1 cellular context compared by ENCODE assay signal in the genomic region with DNA sequence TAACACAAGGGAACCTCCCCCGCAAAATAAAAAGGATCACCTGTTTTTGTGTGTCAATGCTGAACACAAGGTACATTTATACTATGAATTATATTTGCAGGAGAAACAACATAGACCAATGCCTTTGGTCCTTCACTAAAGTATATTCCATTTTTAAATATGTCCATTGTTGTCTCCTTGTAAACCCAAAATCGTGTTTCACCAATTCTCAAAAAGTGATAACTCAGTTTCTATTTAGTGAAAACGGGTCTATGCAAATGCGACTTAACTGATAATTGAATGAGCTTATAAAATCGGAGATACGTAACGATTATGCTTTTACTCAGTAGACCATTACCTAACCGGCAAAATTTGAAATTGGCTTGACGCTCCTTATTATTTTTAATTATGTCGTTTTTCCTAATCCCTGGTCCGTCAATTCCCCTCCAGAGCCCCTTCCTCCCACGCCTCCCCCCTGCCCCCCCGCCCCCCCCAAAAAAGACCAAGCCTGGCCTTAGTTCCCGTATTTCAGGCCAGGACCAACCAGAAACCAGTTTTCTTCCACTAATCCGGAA.
A peak's percentile ranks its signal among the peaks of the same experiment; 100 is the strongest.
TF ChIP-seq lines count a peak whose summit lies in the region.

No MANE protein-coding gene starts in this region.

TF ChIP-seq in HepG2, 621 proteins besides CTCF, POLR2A, EP300 and RAD21:
- TF ChIP-seq PATZ1 (CRISPR knock-in tag; IDR thresholded peaks at IDR 0.05) (0 out of 2 replicates have a peak, but pooled peaks have one; percentile 65), HNRNPK (IDR thresholded peaks at IDR 0.05; ENCODE audit: low read depth, low read length, poor library complexity, severe bottlenecking) (peak; percentile 46), SNAI1 (CRISPR knock-in tag; IDR thresholded peaks at IDR 0.05; ENCODE audit: borderline replicate concordance) (no peak)
